In the genomic region with DNA sequence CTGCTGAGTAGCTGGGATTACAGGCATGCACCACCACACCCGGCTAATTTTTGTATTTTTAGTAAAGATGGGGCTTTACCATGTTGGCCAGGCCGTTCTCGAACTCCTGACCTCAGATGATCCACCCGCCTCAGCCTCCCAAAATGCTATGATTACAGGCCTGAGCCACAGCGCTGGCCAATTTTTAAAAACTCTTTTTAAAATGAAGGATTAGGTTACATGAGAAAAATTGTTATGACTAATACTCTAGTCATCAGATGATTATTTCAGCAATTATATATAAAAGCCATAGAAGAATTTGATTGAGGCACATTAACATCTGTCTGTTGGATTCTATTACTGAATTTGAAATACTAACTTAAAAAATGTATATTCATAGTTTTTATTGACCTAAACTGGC, we compare ENCODE assay signal across 18 cellular contexts.
DNase-seq lines count a peak whose midpoint lies in the region; ATAC-seq and TF ChIP-seq lines count a peak whose summit lies in the region.
"Had no signal": no experiment of that assay in that cellular context is flagged by ENCODE, and none has a peak within 500 bp of the region (broad histone marks: within the 10 kb centered on the region; RNA-seq: fewer than 3 reads in every experiment).

No MANE protein-coding gene starts in this region.

- no peaks in the 10 kb centered on the region for H3K4me1 ChIP-seq in Peyer's patch
- H3K4me1 ChIP-seq: colonic mucosa had no signal

- H3K27ac ChIP-seq in Peyer's patch: no peak overlapping the region
- H3K27ac ChIP-seq: colonic mucosa, epithelial cell of prostate had no signal

- DNase-seq in HS-5 (ENCODE audit: low read depth) (peak; percentile 55), fibroblast of mammary gland (ENCODE audit: low read depth) (peak; percentile 76), Peyer's patch (no peak), NK-92 (lab: John Stamatoyannopoulos, UW; ENCODE audit: unreplicated experiment) (no peak), epidermal melanocyte (ENCODE audit: insufficient read length, low spot score) (no peak)
- DNase-seq: colonic mucosa, DMS153, hippocampal formation, kidney, natural killer cell, NCI-H1436 treated with DMSO at 0.1 percent for 48 hours, posterior cingulate gyrus, SIG-M5 had no signal

- no peaks in the 10 kb centered on the region for H3K27me3 ChIP-seq in Peyer's patch
- H3K27me3 ChIP-seq: colonic mucosa had no signal

- peaks cover 0 to 6% (median 0%) of the 10 kb centered on the region in 4 donors for H3K9me3 ChIP-seq in Peyer's patch
- H3K9me3 ChIP-seq: colonic mucosa had no signal

- TF ChIP-seq POLR2A in Peyer's patch (IDR thresholded peaks at IDR 0.05): no peak

- peak; percentile 77 for ATAC-seq in SK-N-SH treated with all-trans-retinoic acid at 6 μM for 48 hours
- no peak for ATAC-seq in HG03457 (IDR thresholded peaks at IDR 0.05; ENCODE audit: unreplicated experiment)
- ATAC-seq: natural killer cell, WTC11 had no signal

- no peaks in the 10 kb centered on the region for H3K36me3 ChIP-seq in Peyer's patch
- H3K36me3 ChIP-seq: colonic mucosa had no signal

- H3K4me3 ChIP-seq in fibroblast of mammary gland (ENCODE audit: control insufficient read depth, low read depth, low read length) (no peak overlapping the region), Peyer's patch (no peak overlapping the region)
- H3K4me3 ChIP-seq: colonic mucosa, smooth muscle cell had no signal

- TF ChIP-seq CTCF in fibroblast of mammary gland (conservative IDR thresholded peaks at IDR 0.05; ENCODE audit: control insufficient read depth, insufficient read depth, low read depth, low read length) (no peak), Peyer's patch (IDR thresholded peaks at IDR 0.05) (no peak)

TF ChIP-seq in SK-N-SH treated with all-trans-retinoic acid at 6 μM for 48 hours, 23 proteins besides CTCF, POLR2A, EP300 and RAD21:
- TF ChIP-seq ARNTL (CRISPR knock-in tag; IDR thresholded peaks at IDR 0.05; ENCODE audit: borderline replicate concordance, low read depth) (no peak), GLIS3 (CRISPR knock-in tag; IDR thresholded peaks at IDR 0.05) (no peak), ZNF565 (CRISPR knock-in tag; conservative IDR thresholded peaks at IDR 0.05; ENCODE audit: low read depth) (no peak), ESRRG (CRISPR knock-in tag; IDR thresholded peaks at IDR 0.05) (no peak), PPARA (CRISPR knock-in tag; IDR thresholded peaks at IDR 0.05; ENCODE audit: borderline replicate concordance) (no peak), OSR1 (CRISPR knock-in tag; IDR thresholded peaks at IDR 0.05) (no peak)
- TF ChIP-seq, protein P1, sequence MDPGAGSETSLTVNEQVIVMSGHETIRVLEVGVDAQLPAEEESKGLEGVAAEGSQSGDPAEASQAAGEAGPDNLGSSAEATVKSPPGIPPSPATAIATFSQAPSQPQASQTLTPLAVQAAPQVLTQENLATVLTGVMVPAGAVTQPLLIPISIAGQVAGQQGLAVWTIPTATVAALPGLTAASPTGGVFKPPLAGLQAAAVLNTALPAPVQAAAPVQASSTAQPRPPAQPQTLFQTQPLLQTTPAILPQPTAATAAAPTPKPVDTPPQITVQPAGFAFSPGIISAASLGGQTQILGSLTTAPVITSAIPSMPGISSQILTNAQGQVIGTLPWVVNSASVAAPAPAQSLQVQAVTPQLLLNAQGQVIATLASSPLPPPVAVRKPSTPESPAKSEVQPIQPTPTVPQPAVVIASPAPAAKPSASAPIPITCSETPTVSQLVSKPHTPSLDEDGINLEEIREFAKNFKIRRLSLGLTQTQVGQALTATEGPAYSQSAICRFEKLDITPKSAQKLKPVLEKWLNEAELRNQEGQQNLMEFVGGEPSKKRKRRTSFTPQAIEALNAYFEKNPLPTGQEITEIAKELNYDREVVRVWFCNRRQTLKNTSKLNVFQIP (CRISPR knock-in tag; IDR thresholded peaks at IDR 0.05; ENCODE audit: borderline replicate concordance, low read depth): no peak

Comparison
In these comparisons a context has a peak if more than half of its experiments do, and no peak if none do; other contexts are left out.
1. DNase-seq: peak in HS-5 (single experiment) and fibroblast of mammary gland (single experiment); none in Peyer's patch (0 of 3), NK-92 (single experiment) and epidermal melanocyte (single experiment).